Comparison of ENCODE assay signal across 10 cellular contexts in genomic region chr9:36276840-36277239, GRCh38. TPM values are rescaled to one million over a fixed set of nuclear protein-coding genes. Genes with fewer than 3 reads are reported as not detected.
DNase-seq lines count a peak whose midpoint lies in the region; ATAC-seq, FAIRE-seq and TF ChIP-seq lines count a peak whose summit lies in the region.
"Had no signal": no experiment of that assay in that cellular context is flagged by ENCODE, and none has a peak within 500 bp of the region (broad histone marks: within the 10 kb centered on the region; RNA-seq: fewer than 3 reads in every experiment).

No MANE protein-coding gene starts in this region.

- H3K27ac ChIP-seq in right atrium auricular region (peak overlapping the region in 1 of 2 donors; percentile 11), breast epithelium (peak overlapping the region in 1 of 2 donors; percentile 16)

- intact Hi-C loops in Right ventricle myocardium inferior (cut with DNase I): no loop called here
- intact Hi-C loops in breast epithelium (cut with DNase I; ENCODE audit: low total_unique reads): no loop called here
- intact Hi-C loops in activated CD4-positive, alpha-beta T cell treated with anti-CD3 and anti-CD28 coated beads, Interleukin-2, amount 10 ng/mL, durations not matched to agents 24 days and 14 days (cut with micrococcal nuclease): no loop called here

- H3K4me1 Mint-ChIP-seq in activated CD4-positive, alpha-beta T cell treated with anti-CD3 and anti-CD28 coated beads, Interleukin-2, amount 10 ng/mL, durations not matched to agents 24 days and 14 days: peaks cover 2% of the 10 kb centered on the region

- H3K36me3 Mint-ChIP-seq in activated CD4-positive, alpha-beta T cell treated with anti-CD3 and anti-CD28 coated beads, Interleukin-2, amount 10 ng/mL, durations not matched to agents 24 days and 14 days (ENCODE audit: low read depth): no peaks in the 10 kb centered on the region

- H3K36me3 ChIP-seq in right atrium auricular region (no peaks in the 10 kb centered on the region), breast epithelium (no peaks in the 10 kb centered on the region), H7 (replicated peaks; ENCODE audit: control insufficient read depth, insufficient read depth, low read length) (no peaks in the 10 kb centered on the region)

- ATAC-seq in Right ventricle myocardium inferior: peak; percentile 54

- no peak overlapping the region for H3K27ac Mint-ChIP-seq in activated CD4-positive, alpha-beta T cell treated with anti-CD3 and anti-CD28 coated beads, Interleukin-2, amount 10 ng/mL, durations not matched to agents 24 days and 14 days
- H3K27ac Mint-ChIP-seq: CD14-positive monocyte had no signal

- no peak for TF ChIP-seq CTCF in right atrium auricular region (IDR thresholded peaks at IDR 0.05)
- TF ChIP-seq CTCF in breast epithelium (IDR thresholded peaks at IDR 0.05): no peak

- H3K4me3 Mint-ChIP-seq in activated CD4-positive, alpha-beta T cell treated with anti-CD3 and anti-CD28 coated beads, Interleukin-2, amount 10 ng/mL, durations not matched to agents 24 days and 14 days: no peak overlapping the region
- H3K4me3 Mint-ChIP-seq: CD14-positive monocyte had no signal

- no peak for TF ChIP-seq POLR2A in breast epithelium (IDR thresholded peaks at IDR 0.05)

- H3K9me3 ChIP-seq in right atrium auricular region (no peaks in the 10 kb centered on the region), breast epithelium (no peaks in the 10 kb centered on the region)

- no peaks in the 10 kb centered on the region for H3K4me1 ChIP-seq in right atrium auricular region
- no peaks in the 10 kb centered on the region for H3K4me1 ChIP-seq in breast epithelium

- H3K27me3 ChIP-seq in right atrium auricular region: no peaks in the 10 kb centered on the region
- H3K27me3 ChIP-seq in breast epithelium: no peaks in the 10 kb centered on the region
- H3K27me3 ChIP-seq in H7 (ENCODE audit: control insufficient read depth, insufficient read depth, low read length): no peaks in the 10 kb centered on the region

- FAIRE-seq in urothelium cell line (lab: Jason Lieb, UNC): no peak

- no peak for DNase-seq in Right ventricle myocardium inferior (ENCODE audit: missing footprints)
- DNase-seq in right atrium auricular region (ENCODE audit: low spot score): no peak
- no peak for DNase-seq in breast epithelium (ENCODE audit: low spot score in 2 of 2)
- peak; percentile 75 for DNase-seq in kidney tubule cell (ENCODE audit: low spot score)
- DNase-seq in urothelium cell line (ENCODE audit: low spot score): peak; percentile 62
- no peak for DNase-seq in activated CD4-positive, alpha-beta T cell treated with anti-CD3 and anti-CD28 coated beads, Interleukin-2, amount 10 ng/mL, durations not matched to agents 24 days and 14 days
- no peak for DNase-seq in H7
- no peak for DNase-seq in stimulated activated CD4-positive, alpha-beta T cell treated with anti-CD3 and anti-CD28 coated beads, Interleukin-4, amount 100 ng/mL, for 1 hour
- DNase-seq: amygdala had no signal

- peaks cover 3% of the 10 kb centered on the region for H3K27me3 Mint-ChIP-seq in activated CD4-positive, alpha-beta T cell treated with anti-CD3 and anti-CD28 coated beads, Interleukin-2, amount 10 ng/mL, durations not matched to agents 24 days and 14 days

- H3K9me3 Mint-ChIP-seq in activated CD4-positive, alpha-beta T cell treated with anti-CD3 and anti-CD28 coated beads, Interleukin-2, amount 10 ng/mL, durations not matched to agents 24 days and 14 days: no peaks in the 10 kb centered on the region

- H3K4me3 ChIP-seq in right atrium auricular region (peak overlapping the region in 1 of 2 donors; percentile 11), breast epithelium (peak overlapping the region in 2 of 3 donors; percentile 13 to 19), H7 (ENCODE audit: insufficient read depth, low read depth, low read length) (no peak overlapping the region)

RNA-seq across cellular contexts. Expression of gene GNE, which starts 18.6 kb away (rescaled TPM):
- total RNA-seq in Right ventricle myocardium inferior: 10.9 TPM
- total RNA-seq in right atrium auricular region: 10 to 100 TPM; 20.2 to 21.2 TPM
- total RNA-seq in breast epithelium: 10 to 100 TPM; 24.9 to 38.2 (median 35.1) TPM
- 22.2 and 23.3 TPM in 2 replicates for total RNA-seq in activated CD4-positive, alpha-beta T cell treated with anti-CD3 and anti-CD28 coated beads, Interleukin-2, amount 10 ng/mL, durations not matched to agents 24 days and 14 days
- 14.1 and 14.3 TPM in 2 replicates for total RNA-seq in H7 (2014; rRNA removed; shearing (Covaris generic))

Comparison
In these comparisons a context has a peak if more than half of its experiments do, and no peak if none do; other contexts are left out.
1. DNase-seq: peak in kidney tubule cell (single experiment) and urothelium cell line (single experiment); none in Right ventricle myocardium inferior (single experiment), right atrium auricular region (single experiment), breast epithelium (0 of 2), activated CD4-positive, alpha-beta T cell treated with anti-CD3 and anti-CD28 coated beads, Interleukin-2, amount 10 ng/mL, durations not matched to agents 24 days and 14 days (single experiment), H7 (single experiment) and stimulated activated CD4-positive, alpha-beta T cell treated with anti-CD3 and anti-CD28 coated beads, Interleukin-4, amount 100 ng/mL, for 1 hour (single experiment).